In genomic region chr17:79006794-79007503, GRCh38 we compare ENCODE assay signal across 10 cellular contexts. TPM values are rescaled to one million over a fixed set of nuclear protein-coding genes. Genes with fewer than 3 reads are reported as not detected.
DNase-seq lines count a peak whose midpoint lies in the region; ATAC-seq, FAIRE-seq and TF ChIP-seq lines count a peak whose summit lies in the region.
"Had no signal": no experiment of that assay in that cellular context is flagged by ENCODE, and none has a peak within 500 bp of the region (broad histone marks: within the 10 kb centered on the region; RNA-seq: fewer than 3 reads in every experiment).

No MANE protein-coding gene starts in this region.

- no peaks in the 10 kb centered on the region for H3K9me3 ChIP-seq in HepG2 (ENCODE audit: low read length)
- H3K9me3 ChIP-seq in spleen = no peaks in the 10 kb centered on the region
- H3K9me3 ChIP-seq in tibial nerve = no peaks in the 10 kb centered on the region

- no peak for FAIRE-seq in HepG2 (lab: Jason Lieb, UNC)

- H3K27ac ChIP-seq in GM23338 (ENCODE audit: low read depth) = no peak overlapping the region
- no peak overlapping the region for H3K27ac ChIP-seq in HepG2 (ENCODE audit: extremely low read length, insufficient read depth, low read length)
- H3K27ac ChIP-seq in spleen = peak overlapping the region in 6 of 8 donors; percentile 33 to 97 (median 96)
- no peak overlapping the region for H3K27ac ChIP-seq in tibial nerve

- peaks cover 16% of the 10 kb centered on the region; the same call in 2 of the 3 replicates for H3K36me3 Mint-ChIP-seq in GM23338 (ENCODE audit: low read depth)
- peaks cover 6% of the 10 kb centered on the region for H3K36me3 Mint-ChIP-seq in activated CD4-positive, alpha-beta memory T cell treated with anti-CD3 and anti-CD28 coated beads for 36 hours

- peaks cover 19% of the 10 kb centered on the region for H3K4me1 Mint-ChIP-seq in GM23338
- peaks cover 50% of the 10 kb centered on the region for H3K4me1 Mint-ChIP-seq in activated CD4-positive, alpha-beta memory T cell treated with anti-CD3 and anti-CD28 coated beads for 36 hours (ENCODE audit: low read depth)

- ATAC-seq in GM23338 = peak; percentile 18
- no peak for ATAC-seq in HepG2
- ATAC-seq in HG03108 (IDR thresholded peaks at IDR 0.05; ENCODE audit: unreplicated experiment) = no peak

- H3K27me3 ChIP-seq in GM23338 (ENCODE audit: insufficient read depth) (peaks cover 64% of the 10 kb centered on the region), HepG2 (ENCODE audit: control insufficient read depth in 1 of 2, insufficient read depth in 2 of 2, low read length in 2 of 2) (no peaks in the 10 kb centered on the region; a peak in 1 of 5 replicates), spleen (replicated peaks in 1 of 7) (no peaks in the 10 kb centered on the region), tibial nerve (no peaks in the 10 kb centered on the region)

- H3K36me3 ChIP-seq in GM23338 (ENCODE audit: insufficient read depth) (no peaks in the 10 kb centered on the region), HepG2 (replicated peaks in 1 of 2; ENCODE audit: control insufficient read depth in 1 of 2, insufficient read depth in 2 of 2, low read length in 2 of 2) (peaks cover 5 to 10% of the 10 kb centered on the region in 2 experiments; a peak in 3 of 5 replicates), spleen (peaks cover 0 to 36% (median 6%) of the 10 kb centered on the region in 6 donors), tibial nerve (peaks cover 0 to 13% (median 0%) of the 10 kb centered on the region in 3 donors)

- H3K79me2 ChIP-seq in GM23338 (replicated peaks; ENCODE audit: insufficient read depth) (peaks cover 21% of the 10 kb centered on the region), HepG2 (ENCODE audit: insufficient read depth, low read length) (peaks cover 60% of the 10 kb centered on the region)

- no TSS peak for BruUV-seq in HepG2 (replicated peaks; lab: Mats Ljungman, UMichigan)

- H2AFZ ChIP-seq in GM23338 = no peak overlapping the region
- H2AFZ ChIP-seq in HepG2 (ENCODE audit: low read length) = no peak overlapping the region

- peaks cover 10% of the 10 kb centered on the region; the same call in 2 of the 3 replicates for H3K9me3 Mint-ChIP-seq in GM23338
- no peaks in the 10 kb centered on the region for H3K9me3 Mint-ChIP-seq in activated CD4-positive, alpha-beta memory T cell treated with anti-CD3 and anti-CD28 coated beads for 36 hours

- DNase-seq in GM23338 (ENCODE audit: low spot score) (no peak), HepG2 (ENCODE audit: low spot score) (no peak), spleen (no peak), dedifferentiated amniotic fluid mesenchymal stem cell (ENCODE audit: extremely low spot score) (no peak), tibial nerve (ENCODE audit: low spot score in 2 of 2) (no peak)
- DNase-seq in activated CD4-positive, alpha-beta memory T cell treated with anti-CD3 and anti-CD28 coated beads for 36 hours = no peak
- DNase-seq: DMS53, hippocampal formation, NCI-H2029 treated with DMSO at 0.1 percent for 48 hours had no signal

- CTCF ChIA-PET in activated CD4-positive, alpha-beta memory T cell treated with anti-CD3 and anti-CD28 coated beads for 36 hours (lab: Charles Lee) = interaction anchor here (0.9 kb wide), 1 partner anchor 39 kb away, joined by 5 read pairs; no protein-coding TSS in a partner anchor
- CTCF ChIA-PET in HepG2 (lab: Yijun Ruan, JAX; ENCODE audit: low intra/inter-chr PET ratio, low total read pairs) = no interaction called here

- POLR2A ChIA-PET in activated CD4-positive, alpha-beta memory T cell treated with anti-CD3 and anti-CD28 coated beads for 36 hours (lab: Charles Lee) = no interaction called here
- POLR2A ChIA-PET in HepG2 (lab: Yijun Ruan, JAX) = interaction anchor here (1.3 to 2.0 kb wide), 2 partner anchors 27 kb away, joined by 4 to 9 read pairs; partner anchors contain the start of gene LGALS3BP

- H3K4me1 ChIP-seq in GM23338 (ENCODE audit: insufficient read depth) = peaks cover 5% of the 10 kb centered on the region; the same call in 1 of the 2 replicates
- peaks cover 68% of the 10 kb centered on the region for H3K4me1 ChIP-seq in HepG2 (ENCODE audit: insufficient read depth, low read length)
- peaks cover 41 to 70% (median 56%) of the 10 kb centered on the region in 6 donors for H3K4me1 ChIP-seq in spleen
- H3K4me1 ChIP-seq in tibial nerve = peaks cover 0 to 52% (median 23%) of the 10 kb centered on the region in 4 donors

- H4K20me1 ChIP-seq in GM23338 (replicated peaks; ENCODE audit: insufficient read depth) = peaks cover 41% of the 10 kb centered on the region
- no peaks in the 10 kb centered on the region for H4K20me1 ChIP-seq in HepG2 (ENCODE audit: insufficient read depth, low read length)

- H3K4me3 ChIP-seq in GM23338 (no peak overlapping the region), HepG2 (replicated peaks in 1 of 3; ENCODE audit: insufficient read depth in 1 of 3, low read depth in 2 of 3, low read length in 3 of 3) (no peak overlapping the region), spleen (peak overlapping the region in 1 of 8 donors; percentile 82), tibial nerve (no peak overlapping the region)

- TF ChIP-seq EP300 in HepG2 (IDR thresholded peaks at IDR 0.05; ENCODE audit: low read depth in 2 of 2, low read length in 2 of 2) = no peak
- no peak for TF ChIP-seq EP300 in HepG2 (CRISPR knock-in tag; IDR thresholded peaks at IDR 0.05; ENCODE audit: borderline replicate concordance)
- no peak for TF ChIP-seq EP300 in tibial nerve (IDR thresholded peaks at IDR 0.05)

- peaks cover 4% of the 10 kb centered on the region; the same call in 1 of the 2 replicates for H3F3A ChIP-seq in GM23338 (replicated peaks; ENCODE audit: low read depth)

- H3K27ac Mint-ChIP-seq in GM23338 = no peak overlapping the region
- H3K27ac Mint-ChIP-seq in activated CD4-positive, alpha-beta memory T cell treated with anti-CD3 and anti-CD28 coated beads for 36 hours = peak overlapping the region; percentile 64

- H3K27me3 Mint-ChIP-seq in GM23338 (ENCODE audit: insufficient read depth, low read depth, poor library complexity) = peaks cover 65% of the 10 kb centered on the region
- no peaks in the 10 kb centered on the region for H3K27me3 Mint-ChIP-seq in activated CD4-positive, alpha-beta memory T cell treated with anti-CD3 and anti-CD28 coated beads for 36 hours

- H3K4me3 Mint-ChIP-seq in GM23338 = no peak overlapping the region; the same call in 2 of the 3 replicates
- H3K4me3 Mint-ChIP-seq in activated CD4-positive, alpha-beta memory T cell treated with anti-CD3 and anti-CD28 coated beads for 36 hours = peak overlapping the region; percentile 3

- no peak for TF ChIP-seq RAD21 in HepG2 (CRISPR knock-in tag; IDR thresholded peaks at IDR 0.05)

- in situ Hi-C loops in HepG2 (cut with HindIII; ENCODE audit: extremely low pct_ligation_motif_present, low pct_unique_long_range_greater_than_20kb) = no loop called here

- WGBS in HepG2 (ENCODE audit: low lambda C conversion rate) = 95% methylated on average over 19 of the region's 19 CpGs
- WGBS in spleen, 5 donors = 82 to 91% (median 87%) methylated on average over 19 of the region's 19 CpGs
- WGBS in tibial nerve, 2 donors = 78 to 79% methylated on average over 19 of the region's 19 CpGs

- TF ChIP-seq CTCF in GM23338 (conservative IDR thresholded peaks at IDR 0.05; ENCODE audit: low read depth in 2 of 2) = no peak
- TF ChIP-seq CTCF in HepG2 (CRISPR knock-in tag; IDR thresholded peaks at IDR 0.05) = no peak
- TF ChIP-seq CTCF in spleen (IDR thresholded peaks at IDR 0.05 in 8 of 11, conservative IDR thresholded peaks at IDR 0.05 in 3 of 11) = no peak
- no peak for TF ChIP-seq CTCF in tibial nerve (IDR thresholded peaks at IDR 0.05)

- H3K4me2 ChIP-seq in GM23338 (no peak overlapping the region), HepG2 (ENCODE audit: low read depth, low read length) (0 out of 2 replicates have a peak overlapping the region, but pooled peaks have one; percentile 99)

- TF ChIP-seq POLR2A in HepG2 (IDR thresholded peaks at IDR 0.05; ENCODE audit: insufficient read depth in 1 of 2, low read depth in 2 of 2, low read length in 2 of 2) (no peak), spleen (IDR thresholded peaks at IDR 0.05) (no peak), tibial nerve (IDR thresholded peaks at IDR 0.05) (no peak)

- H3K9ac ChIP-seq in HepG2 (ENCODE audit: insufficient read depth, low read depth, low read length) = no peak overlapping the region

- H3K9me2 ChIP-seq in GM23338 (ENCODE audit: insufficient read depth) = no peaks in the 10 kb centered on the region; the same call in 1 of the 2 replicates

- intact Hi-C loops in activated CD4-positive, alpha-beta memory T cell treated with anti-CD3 and anti-CD28 coated beads for 36 hours (cut with micrococcal nuclease) = no loop called here
- intact Hi-C loops in HepG2 (cut with micrococcal nuclease; ENCODE audit: unreplicated experiment) (no loop called here), spleen (cut with DNase I; ENCODE audit: low total_unique reads) (no loop called here)

RNA-seq across cellular contexts. Expression of gene CANT1, which starts 2.6 kb away (rescaled TPM):
- total RNA-seq in GM23338 (2014; rRNA removed; shearing (Covaris generic)) = 22.4 and 38.8 TPM in 2 replicates
- polyA plus RNA-seq in GM23338 (2016; fragmentation: Nextera tagmentation; extraction: Ambion mirVana) = 5.9 and 8.0 TPM in 2 replicates
- 10 to 100 TPM; 63.3 to 65.4 TPM for total RNA-seq in activated CD4-positive, alpha-beta memory T cell treated with anti-CD3 and anti-CD28 coated beads for 36 hours
- total RNA-seq in HepG2 (2016; rRNA removed; fragmentation: Illumina TruSeq; extraction: Trizol) = 24.9 and 34.1 TPM in 2 replicates
- total RNA-seq in HepG2 (2016; cell fraction: cytosol; rRNA removed; fragmentation: Illumina TruSeq; extraction: Trizol; ENCODE audit: low read depth) = 4.7 and 7.2 TPM in 2 replicates
- total RNA-seq in HepG2 (2016; cell fraction: insoluble cytoplasmic fraction; rRNA removed; fragmentation: Illumina TruSeq; extraction: Trizol) = 22.7 and 35.6 TPM in 2 replicates
- total RNA-seq in HepG2 (2016; cell fraction: membrane; rRNA removed; fragmentation: Illumina TruSeq; extraction: Trizol) = 18.3 and 22.7 TPM in 2 replicates
- total RNA-seq in HepG2 (2016; cell fraction: nucleus; rRNA removed; fragmentation: Illumina TruSeq; extraction: Trizol) = 34.4 and 36.1 TPM in 2 replicates
- polyA plus RNA-seq in HepG2 (2011; rRNA removed) = 42.1 and 42.6 TPM in 2 replicates
- polyA plus RNA-seq in HepG2 (2011; cell fraction: cytosol; rRNA removed) = 32.0 and 42.2 TPM in 2 replicates
- 39.8 and 43.1 TPM in 2 replicates for polyA plus RNA-seq in HepG2 (2011; cell fraction: nucleus; rRNA removed)
- 25.0 and 32.7 TPM in 2 replicates for polyA plus RNA-seq in HepG2 (2012)
- 5.6 TPM in 2 replicates for polyA plus RNA-seq in HepG2 (2016; cell fraction: cytosol; fragmentation: Illumina TruSeq; extraction: Trizol; ENCODE audit: low read depth)
- polyA plus RNA-seq in HepG2 (2016; cell fraction: insoluble cytoplasmic fraction; fragmentation: Illumina TruSeq; extraction: Trizol; ENCODE audit: low read depth) = 23.0 and 24.4 TPM in 2 replicates
- 13.8 and 16.2 TPM in 2 replicates for polyA plus RNA-seq in HepG2 (2016; cell fraction: membrane; fragmentation: Illumina TruSeq; extraction: Trizol; ENCODE audit: low read depth)
- 44.9 and 45.4 TPM in 2 replicates for polyA plus RNA-seq in HepG2 (2016; cell fraction: nucleus; fragmentation: Illumina TruSeq; extraction: Trizol; ENCODE audit: insufficient read depth, low read depth)
- 46.8 and 73.3 TPM in 2 replicates for polyA minus RNA-seq in HepG2 (2011; rRNA and poly(A)+ RNA removed; ENCODE audit: low replicate concordance)
- 34.5 and 40.3 TPM in 2 replicates for polyA minus RNA-seq in HepG2 (2011; cell fraction: cytosol; rRNA and poly(A)+ RNA removed)
- polyA minus RNA-seq in HepG2 (2011; cell fraction: nucleus; rRNA and poly(A)+ RNA removed) = 27.8 and 31.3 TPM in 2 replicates
- total RNA-seq in spleen = 10 to 100 TPM; 48.1 to 76.6 (median 61.2) TPM
- 10 to 100 TPM; 11.2 to 22.1 (median 12.3) TPM for polyA plus RNA-seq in spleen
- 10 to 100 TPM; 21.0 to 27.3 (median 25.5) TPM for total RNA-seq in tibial nerve

RNA-seq across cellular contexts. Expression of gene C1QTNF1, which starts 17.0 kb away (rescaled TPM):
- total RNA-seq in GM23338 (2014; rRNA removed; shearing (Covaris generic)) = 1.9 and 5.2 TPM in 2 replicates
- 1.1 and 1.5 TPM in 2 replicates for polyA plus RNA-seq in GM23338 (2016; fragmentation: Nextera tagmentation; extraction: Ambion mirVana)
- total RNA-seq in activated CD4-positive, alpha-beta memory T cell treated with anti-CD3 and anti-CD28 coated beads for 36 hours = under 1 TPM; 0.31 to 0.38 TPM
- total RNA-seq in HepG2 (2016; rRNA removed; fragmentation: Illumina TruSeq; extraction: Trizol) = 0.18 and 0.36 TPM in 2 replicates
- total RNA-seq in HepG2 (2016; cell fraction: cytosol; rRNA removed; fragmentation: Illumina TruSeq; extraction: Trizol; ENCODE audit: low read depth) = 0.30 TPM in 1 of 2 replicates, not detected in the other
- 0.10 and 0.58 TPM in 2 replicates for total RNA-seq in HepG2 (2016; cell fraction: insoluble cytoplasmic fraction; rRNA removed; fragmentation: Illumina TruSeq; extraction: Trizol)
- total RNA-seq in HepG2 (2016; cell fraction: membrane; rRNA removed; fragmentation: Illumina TruSeq; extraction: Trizol) = 0.06 and 0.31 TPM in 2 replicates
- total RNA-seq in HepG2 (2016; cell fraction: nucleus; rRNA removed; fragmentation: Illumina TruSeq; extraction: Trizol) = 0.56 and 0.90 TPM in 2 replicates
- polyA plus RNA-seq in HepG2 (2011; rRNA removed) = 0.86 and 2.1 TPM in 2 replicates
- 0.94 and 1.2 TPM in 2 replicates for polyA plus RNA-seq in HepG2 (2011; cell fraction: cytosol; rRNA removed)
- polyA plus RNA-seq in HepG2 (2011; cell fraction: nucleus; rRNA removed) = 1.4 TPM in 2 replicates
- polyA plus RNA-seq in HepG2 (2012) = 1.0 and 1.5 TPM in 2 replicates
- 0.08 TPM in 1 of 2 replicates, not detected in the other for polyA plus RNA-seq in HepG2 (2016; cell fraction: cytosol; fragmentation: Illumina TruSeq; extraction: Trizol; ENCODE audit: low read depth)
- 0.12 and 0.25 TPM in 2 replicates for polyA plus RNA-seq in HepG2 (2016; cell fraction: insoluble cytoplasmic fraction; fragmentation: Illumina TruSeq; extraction: Trizol; ENCODE audit: low read depth)
- polyA plus RNA-seq in HepG2 (2016; cell fraction: membrane; fragmentation: Illumina TruSeq; extraction: Trizol; ENCODE audit: low read depth) = 0.09 and 0.17 TPM in 2 replicates
- 0.45 and 0.55 TPM in 2 replicates for polyA plus RNA-seq in HepG2 (2016; cell fraction: nucleus; fragmentation: Illumina TruSeq; extraction: Trizol; ENCODE audit: insufficient read depth, low read depth)
- polyA minus RNA-seq in HepG2 (2011; rRNA and poly(A)+ RNA removed; ENCODE audit: low replicate concordance) = 2.2 TPM in 1 of 2 replicates, not detected in the other
- polyA minus RNA-seq in HepG2 (2011; cell fraction: cytosol; rRNA and poly(A)+ RNA removed) = 0.59 and 0.70 TPM in 2 replicates
- 1.6 and 2.2 TPM in 2 replicates for polyA minus RNA-seq in HepG2 (2011; cell fraction: nucleus; rRNA and poly(A)+ RNA removed)
- 100 to 1,000 TPM in 1 of 7 donors, 10 to 100 TPM in 6; 26.5 to 101 (median 69.9) TPM for total RNA-seq in spleen
- 10 to 100 TPM; 14.7 to 29.1 (median 25.3) TPM for polyA plus RNA-seq in spleen
- total RNA-seq in tibial nerve = 100 to 1,000 TPM in 1 of 4 donors, 10 to 100 TPM in 3; 67.1 to 147 (median 90.0) TPM

RNA-seq across cellular contexts. Expression of gene LGALS3BP, which starts 27.2 kb away (rescaled TPM):
- 36.5 and 45.7 TPM in 2 replicates for total RNA-seq in GM23338 (2014; rRNA removed; shearing (Covaris generic))
- polyA plus RNA-seq in GM23338 (2016; fragmentation: Nextera tagmentation; extraction: Ambion mirVana) = 15.1 and 15.5 TPM in 2 replicates
- total RNA-seq in activated CD4-positive, alpha-beta memory T cell treated with anti-CD3 and anti-CD28 coated beads for 36 hours = 10 to 100 TPM; 48.0 to 49.5 TPM
- total RNA-seq in HepG2 (2016; rRNA removed; fragmentation: Illumina TruSeq; extraction: Trizol) = 116 and 332 TPM in 2 replicates
- 62.3 and 63.4 TPM in 2 replicates for total RNA-seq in HepG2 (2016; cell fraction: cytosol; rRNA removed; fragmentation: Illumina TruSeq; extraction: Trizol; ENCODE audit: low read depth)
- 116 and 342 TPM in 2 replicates for total RNA-seq in HepG2 (2016; cell fraction: insoluble cytoplasmic fraction; rRNA removed; fragmentation: Illumina TruSeq; extraction: Trizol)
- total RNA-seq in HepG2 (2016; cell fraction: membrane; rRNA removed; fragmentation: Illumina TruSeq; extraction: Trizol) = 57.6 and 60.1 TPM in 2 replicates
- total RNA-seq in HepG2 (2016; cell fraction: nucleus; rRNA removed; fragmentation: Illumina TruSeq; extraction: Trizol) = 311 and 384 TPM in 2 replicates
- polyA plus RNA-seq in HepG2 (2011; rRNA removed) = 137 and 185 TPM in 2 replicates
- 89.4 and 111 TPM in 2 replicates for polyA plus RNA-seq in HepG2 (2011; cell fraction: cytosol; rRNA removed)
- polyA plus RNA-seq in HepG2 (2011; cell fraction: nucleus; rRNA removed) = 667 and 704 TPM in 2 replicates
- 341 and 458 TPM in 2 replicates for polyA plus RNA-seq in HepG2 (2012)
- polyA plus RNA-seq in HepG2 (2016; cell fraction: cytosol; fragmentation: Illumina TruSeq; extraction: Trizol; ENCODE audit: low read depth) = 36.8 and 37.2 TPM in 2 replicates
- polyA plus RNA-seq in HepG2 (2016; cell fraction: insoluble cytoplasmic fraction; fragmentation: Illumina TruSeq; extraction: Trizol; ENCODE audit: low read depth) = 103 and 140 TPM in 2 replicates
- 41.5 and 48.5 TPM in 2 replicates for polyA plus RNA-seq in HepG2 (2016; cell fraction: membrane; fragmentation: Illumina TruSeq; extraction: Trizol; ENCODE audit: low read depth)
- polyA plus RNA-seq in HepG2 (2016; cell fraction: nucleus; fragmentation: Illumina TruSeq; extraction: Trizol; ENCODE audit: insufficient read depth, low read depth) = 669 and 711 TPM in 2 replicates
- 165 and 565 TPM in 2 replicates for polyA minus RNA-seq in HepG2 (2011; rRNA and poly(A)+ RNA removed; ENCODE audit: low replicate concordance)
- polyA minus RNA-seq in HepG2 (2011; cell fraction: cytosol; rRNA and poly(A)+ RNA removed) = 316 and 377 TPM in 2 replicates
- 112 and 148 TPM in 2 replicates for polyA minus RNA-seq in HepG2 (2011; cell fraction: nucleus; rRNA and poly(A)+ RNA removed)
- 100 to 1,000 TPM in 5 of 7 donors, 10 to 100 TPM in 2; 85.7 to 188 (median 108) TPM for total RNA-seq in spleen
- 10 to 100 TPM; 33.6 to 58.7 (median 38.3) TPM for polyA plus RNA-seq in spleen
- total RNA-seq in tibial nerve = 100 to 1,000 TPM; 191 to 392 (median 296) TPM

Comparison
In these comparisons a context has a peak if more than half of its experiments do, and no peak if none do; other contexts are left out.
1. H3K27ac ChIP-seq: peak in spleen (6 of 8); none in GM23338 (single experiment), HepG2 (single experiment) and tibial nerve (0 of 4).